ENCODE assay signal across 29 cellular contexts in the genomic region with DNA sequence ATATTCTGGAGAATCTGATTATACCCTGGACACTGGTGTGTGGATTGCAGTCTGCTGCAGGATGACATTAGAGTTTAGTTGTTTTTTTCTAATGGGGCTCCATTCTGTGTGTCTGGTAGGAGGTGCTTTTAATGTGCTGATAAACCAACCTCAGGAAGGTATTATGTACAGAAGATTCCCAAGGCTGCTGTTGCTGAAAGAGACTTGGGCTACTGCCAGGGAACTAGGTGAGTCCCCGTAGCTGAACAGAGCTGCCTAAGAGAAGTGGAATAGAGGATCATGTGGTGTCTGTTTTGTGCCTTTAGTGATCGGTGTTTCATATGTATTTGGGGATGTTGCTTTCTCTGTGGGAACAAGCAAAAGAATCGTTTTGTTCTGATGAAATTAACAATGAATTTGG. TPM values are rescaled to one million over a fixed set of nuclear protein-coding genes. Genes with fewer than 3 reads are reported as not detected.
"Had no signal": no experiment of that assay in that cellular context is flagged by ENCODE, and none has a peak within 500 bp of the region (broad histone marks: within the 10 kb centered on the region; RNA-seq: fewer than 3 reads in every experiment).

No MANE protein-coding gene starts in this region.

- H3K4me1 ChIP-seq: ascending aorta, Peyer's patch, SJSA1 had no signal

- H3K36me3 ChIP-seq: ascending aorta, Peyer's patch, SJSA1 had no signal

- H3K27ac ChIP-seq: ascending aorta, body of pancreas, KMS-11, Peyer's patch, SJSA1 had no signal

- ATAC-seq: activated CD8-positive, alpha-beta memory T cell treated with anti-CD3 and anti-CD28 coated beads, Interleukin-2, amount 10 ng/mL, durations not matched to agents 7 days and 5 days; activated naive CD4-positive, alpha-beta T cell treated with anti-CD3 and anti-CD28 coated beads, Interleukin-2, amount 50 U/mL, for 72 hours; activated naive CD8-positive, alpha-beta T cell treated with anti-CD3 and anti-CD28 coated beads, Interleukin-2, amount 50 U/mL, for 24 hours; activated T-cell treated with anti-CD3 and anti-CD28 coated beads, Interleukin-2, amount 50 U/mL, for 4 hours; SK-N-SH treated with all-trans-retinoic acid at 6 μM for 48 hours; WTC11 had no signal

- H3K4me3 ChIP-seq: ascending aorta, body of pancreas, Peyer's patch, SJSA1 had no signal

- H3K36me3 Mint-ChIP-seq: activated CD8-positive, alpha-beta memory T cell treated with anti-CD3 and anti-CD28 coated beads, Interleukin-2, amount 10 ng/mL, durations not matched to agents 7 days and 5 days; activated naive CD4-positive, alpha-beta T cell treated with anti-CD3 and anti-CD28 coated beads, Interleukin-2, amount 50 U/mL, for 72 hours; WTC11 had no signal

- H3K4me1 Mint-ChIP-seq: activated CD8-positive, alpha-beta memory T cell treated with anti-CD3 and anti-CD28 coated beads, Interleukin-2, amount 10 ng/mL, durations not matched to agents 7 days and 5 days; activated naive CD8-positive, alpha-beta T cell treated with anti-CD3 and anti-CD28 coated beads, Interleukin-2, amount 50 U/mL, for 24 hours had no signal

- H3K4me3 Mint-ChIP-seq: activated CD8-positive, alpha-beta memory T cell treated with anti-CD3 and anti-CD28 coated beads, Interleukin-2, amount 10 ng/mL, durations not matched to agents 7 days and 5 days; activated naive CD8-positive, alpha-beta T cell treated with anti-CD3 and anti-CD28 coated beads, Interleukin-2, amount 50 U/mL, for 24 hours; activated T-cell treated with anti-CD3 and anti-CD28 coated beads, Interleukin-2, amount 50 U/mL, for 4 hours; central memory CD8-positive, alpha-beta T cell; T-helper 1 cell treated with Interleukin-12 subunit alpha and Interleukin-12 subunit beta and Interleukin-4 antibody, amounts not matched to agents 30 μg/mL and 1 μg/mL, for 36 hours; WTC11 had no signal

- H3K9me3 Mint-ChIP-seq: activated naive CD4-positive, alpha-beta T cell treated with anti-CD3 and anti-CD28 coated beads, Interleukin-2, amount 50 U/mL, for 72 hours; activated naive CD8-positive, alpha-beta T cell treated with anti-CD3 and anti-CD28 coated beads, Interleukin-2, amount 50 U/mL, for 24 hours; activated T-cell treated with anti-CD3 and anti-CD28 coated beads, Interleukin-2, amount 50 U/mL, for 4 hours; central memory CD8-positive, alpha-beta T cell; T-helper 1 cell treated with Interleukin-12 subunit alpha and Interleukin-12 subunit beta and Interleukin-4 antibody, amounts not matched to agents 30 μg/mL and 1 μg/mL, for 36 hours; WTC11 had no signal

- H3K9me3 ChIP-seq: ascending aorta, body of pancreas, Peyer's patch, SJSA1 had no signal

- DNase-seq: activated CD4-positive, alpha-beta T cell treated with anti-CD3 and anti-CD28 coated beads for 48 hours; activated CD4-positive, alpha-beta T cell treated with anti-CD3 and anti-CD28 coated beads, Interleukin-2, amount 50 U/mL, for 4 hours; activated CD4-positive, CD25-positive, alpha-beta regulatory T cell treated with anti-CD3 and anti-CD28 coated beads, Interleukin-2, amount 50 U/mL, for 72 hours; activated CD8-positive, alpha-beta memory T cell treated with anti-CD3 and anti-CD28 coated beads, Interleukin-2, amount 10 ng/mL, durations not matched to agents 7 days and 5 days; activated effector memory CD4-positive, alpha-beta T cell treated with anti-CD3 and anti-CD28 coated beads, Interleukin-2, amount 50 U/mL, for 16 hours; activated naive CD4-positive, alpha-beta T cell treated with Interleukin-2 at 50 U/mL for 16 hours; activated naive CD8-positive, alpha-beta T cell treated with anti-CD3 and anti-CD28 coated beads, Interleukin-2, amount 50 U/mL, for 24 hours; activated T-cell treated with anti-CD3 and anti-CD28 coated beads, Interleukin-2, amount 50 U/mL, for 4 hours; amniotic stem cell; NCI-H1092; NCI-H1417; NCI-H1930; NCI-H2107; NCI-H2227 treated with DMSO at 0.1 percent for 48 hours; NCI-H510A; NCI-H526 treated with DMSO at 0.1 percent for 48 hours; NCI-H82; Peyer's patch; SHP77 had no signal

- H3K27ac Mint-ChIP-seq: activated CD8-positive, alpha-beta memory T cell treated with anti-CD3 and anti-CD28 coated beads, Interleukin-2, amount 10 ng/mL, durations not matched to agents 7 days and 5 days; activated naive CD4-positive, alpha-beta T cell treated with anti-CD3 and anti-CD28 coated beads, Interleukin-2, amount 50 U/mL, for 72 hours; activated naive CD8-positive, alpha-beta T cell treated with anti-CD3 and anti-CD28 coated beads, Interleukin-2, amount 50 U/mL, for 24 hours; T-helper 1 cell treated with Interleukin-12 subunit alpha and Interleukin-12 subunit beta and Interleukin-4 antibody, amounts not matched to agents 30 μg/mL and 1 μg/mL, for 36 hours; WTC11 had no signal

- H3K4me2 ChIP-seq: KMS-11 had no signal

- H3K27me3 ChIP-seq: ascending aorta, body of pancreas, Peyer's patch had no signal

RNA-seq across cellular contexts. Expression of a gene that starts 16.6 kb away (rescaled TPM):
- total RNA-seq: activated T-cell treated with anti-CD3 and anti-CD28 coated beads, Interleukin-2, amount 50 U/mL, for 4 hours; ascending aorta; body of pancreas; MCF 10A; Peyer's patch; SJSA1; WTC11 had no signal

RNA-seq across cellular contexts. Expression of a gene that starts 24.9 kb away (rescaled TPM):
- total RNA-seq: MCF 10A, SJSA1 had no signal
